27 cellular contexts compared by ENCODE assay signal in genomic region chr13:44032801-44033200, GRCh38.
"Had no signal": no experiment of that assay in that cellular context is flagged by ENCODE, and none has a peak within 500 bp of the region (broad histone marks: within the 10 kb centered on the region; RNA-seq: fewer than 3 reads in every experiment).

No MANE protein-coding gene starts in this region.

- H3K27me3 ChIP-seq: brain microvascular endothelial cell, cardiac muscle cell had no signal

- H3K4me2 ChIP-seq: KMS-11 had no signal

- DNase-seq: activated B cell treated with CpG ODN at 0.5 μM for 24 hours; activated CD4-positive, alpha-beta T cell treated with anti-CD3 and anti-CD28 coated beads for 1 hour; activated CD4-positive, alpha-beta T cell treated with anti-CD3 and anti-CD28 coated beads, Interleukin-2, amount 10 ng/mL, durations not matched to agents 24 days and 14 days; activated CD4-positive, alpha-beta T cell treated with anti-CD3 and anti-CD28 coated beads, Interleukin-2, amount 50 U/mL, for 48 hours; activated CD8-positive, alpha-beta memory T cell treated with anti-CD3 and anti-CD28 coated beads, Interleukin-2, amount 10 ng/mL, durations not matched to agents 7 days and 5 days; activated effector memory CD4-positive, alpha-beta T cell treated with Interleukin-2 at 50 U/mL for 16 hours; activated naive CD4-positive, alpha-beta T cell; activated T-cell treated with anti-CD3 and anti-CD28 coated beads, Interleukin-2, amount 50 U/mL, for 24 hours; amygdala; brain microvascular endothelial cell; cerebellar nuclear complex; NCI-H1092; NCI-H1417; NCI-H1930; NCI-H2171; NCI-H226; NCI-H526; NCI-H774; NK-92 treated with Interleukin-12 subunit alpha and Interleukin-12 subunit beta, amount 100 ng/mL, for 24 hours; OCI-M1; RPMI8226; SW 1271 had no signal

- H3K27ac ChIP-seq: brain microvascular endothelial cell, cardiac muscle cell, KMS-11, SK-N-MC had no signal

- ATAC-seq: activated CD8-positive, alpha-beta memory T cell treated with anti-CD3 and anti-CD28 coated beads, Interleukin-2, amount 10 ng/mL, durations not matched to agents 7 days and 5 days; Panc1; Right ventricle myocardium inferior had no signal

- H3K36me3 ChIP-seq: brain microvascular endothelial cell, cardiac muscle cell had no signal

- H3K9ac ChIP-seq: KMS-11 had no signal

- H3K4me3 ChIP-seq: cardiac muscle cell, SK-N-MC had no signal
